In genomic region chr17:79545251-79546005, GRCh38 we compare ENCODE assay signal across 19 cellular contexts.
"Had no signal": no experiment of that assay in that cellular context is flagged by ENCODE, and none has a peak within 500 bp of the region (broad histone marks: within the 10 kb centered on the region; RNA-seq: fewer than 3 reads in every experiment).

No MANE protein-coding gene starts in this region.

- H3K4me1 Mint-ChIP-seq: activated CD4-positive, alpha-beta T cell treated with anti-CD3 and anti-CD28 coated beads, Interleukin-2, amount 10 ng/mL, durations not matched to agents 7 days and 5 days; activated CD8-positive, alpha-beta memory T cell treated with anti-CD3 and anti-CD28 coated beads, Interleukin-2, amount 10 ng/mL, durations not matched to agents 7 days and 5 days; activated naive CD4-positive, alpha-beta T cell treated with anti-CD3 and anti-CD28 coated beads, Interleukin-2, amount 10 ng/mL, durations not matched to agents 7 days and 5 days; stimulated activated memory B cell treated with anti-CD40 and anti-IgM and Interleukin-4, amounts not matched to agents 10 μg/mL and 1 μg/mL and 100 μg/mL, for 72 hours; T-helper 17 cell had no signal

- H3K36me3 ChIP-seq: right lobe of liver, thoracic aorta had no signal

- ATAC-seq: activated CD4-positive, CD25-positive, alpha-beta regulatory T cell treated with anti-CD3 and anti-CD28 coated beads, Interleukin-2, amount 50 U/mL, for 24 hours; activated CD8-positive, alpha-beta memory T cell treated with anti-CD3 and anti-CD28 coated beads, Interleukin-2, amount 10 ng/mL, durations not matched to agents 7 days and 5 days; activated CD8-positive, alpha-beta T cell treated with anti-CD3 and anti-CD28 coated beads for 36 hours; right lobe of liver; stimulated activated memory B cell treated with anti-CD40 and anti-IgM and Interleukin-4, amounts not matched to agents 10 μg/mL and 1 μg/mL and 100 μg/mL, for 72 hours; T-helper 17 cell had no signal

- H3K4me1 ChIP-seq: parathyroid adenoma, right lobe of liver had no signal

- H3K4me3 Mint-ChIP-seq: activated CD4-positive, alpha-beta T cell treated with anti-CD3 and anti-CD28 coated beads, Interleukin-2, amount 10 ng/mL, durations not matched to agents 7 days and 5 days; activated CD8-positive, alpha-beta memory T cell treated with anti-CD3 and anti-CD28 coated beads, Interleukin-2, amount 10 ng/mL, durations not matched to agents 7 days and 5 days; activated CD8-positive, alpha-beta T cell treated with anti-CD3 and anti-CD28 coated beads for 36 hours; activated naive CD4-positive, alpha-beta T cell treated with anti-CD3 and anti-CD28 coated beads, Interleukin-2, amount 10 ng/mL, durations not matched to agents 7 days and 5 days; nephron progenitor cell; stimulated activated memory B cell treated with anti-CD40 and anti-IgM and Interleukin-4, amounts not matched to agents 10 μg/mL and 1 μg/mL and 100 μg/mL, for 72 hours; T-helper 17 cell had no signal

- H3K27me3 Mint-ChIP-seq: activated CD4-positive, alpha-beta T cell treated with anti-CD3 and anti-CD28 coated beads, Interleukin-2, amount 10 ng/mL, durations not matched to agents 7 days and 5 days; activated CD8-positive, alpha-beta memory T cell treated with anti-CD3 and anti-CD28 coated beads, Interleukin-2, amount 10 ng/mL, durations not matched to agents 7 days and 5 days had no signal

- DNase-seq: activated CD4-positive, alpha-beta T cell treated with anti-CD3 and anti-CD28 coated beads, Interleukin-2, amount 10 ng/mL, durations not matched to agents 7 days and 5 days; activated CD8-positive, alpha-beta memory T cell treated with anti-CD3 and anti-CD28 coated beads, Interleukin-2, amount 10 ng/mL, durations not matched to agents 7 days and 5 days; activated CD8-positive, alpha-beta T cell treated with anti-CD3 and anti-CD28 coated beads for 36 hours; activated effector memory CD4-positive, alpha-beta T cell treated with anti-CD3 and anti-CD28 coated beads, Interleukin-2, amount 50 U/mL, for 16 hours; activated naive CD4-positive, alpha-beta T cell treated with anti-CD3 and anti-CD28 coated beads, Interleukin-2, amount 10 ng/mL, durations not matched to agents 7 days and 5 days; activated T-cell treated with anti-CD3 and anti-CD28 coated beads for 4 hours; dermis blood vessel endothelial cell; effector memory CD4-positive, alpha-beta T cell; foreskin melanocyte; nephron progenitor cell; small intestine; stimulated activated CD4-positive, alpha-beta T cell treated with anti-CD3 and anti-CD28 coated beads, Interleukin-15, amount 100 ng/mL, for 24 hours; T-helper 17 cell had no signal

- H3K9me3 Mint-ChIP-seq: activated CD4-positive, alpha-beta T cell treated with anti-CD3 and anti-CD28 coated beads, Interleukin-2, amount 10 ng/mL, durations not matched to agents 7 days and 5 days; activated CD8-positive, alpha-beta T cell treated with anti-CD3 and anti-CD28 coated beads for 36 hours; activated naive CD4-positive, alpha-beta T cell treated with anti-CD3 and anti-CD28 coated beads, Interleukin-2, amount 10 ng/mL, durations not matched to agents 7 days and 5 days; stimulated activated memory B cell treated with anti-CD40 and anti-IgM and Interleukin-4, amounts not matched to agents 10 μg/mL and 1 μg/mL and 100 μg/mL, for 72 hours had no signal

- H3K36me3 Mint-ChIP-seq: activated CD8-positive, alpha-beta memory T cell treated with anti-CD3 and anti-CD28 coated beads, Interleukin-2, amount 10 ng/mL, durations not matched to agents 7 days and 5 days; activated naive CD4-positive, alpha-beta T cell treated with anti-CD3 and anti-CD28 coated beads, Interleukin-2, amount 10 ng/mL, durations not matched to agents 7 days and 5 days; stimulated activated memory B cell treated with anti-CD40 and anti-IgM and Interleukin-4, amounts not matched to agents 10 μg/mL and 1 μg/mL and 100 μg/mL, for 72 hours had no signal

- H3K27me3 ChIP-seq: hepatocyte, right lobe of liver had no signal

- H3K9me3 ChIP-seq: right lobe of liver, thoracic aorta had no signal

- H3K27ac ChIP-seq: hepatocyte, parathyroid adenoma, right lobe of liver, thoracic aorta had no signal

- H3K27ac Mint-ChIP-seq: activated CD4-positive, alpha-beta T cell treated with anti-CD3 and anti-CD28 coated beads, Interleukin-2, amount 10 ng/mL, durations not matched to agents 7 days and 5 days; activated CD8-positive, alpha-beta memory T cell treated with anti-CD3 and anti-CD28 coated beads, Interleukin-2, amount 10 ng/mL, durations not matched to agents 7 days and 5 days; activated CD8-positive, alpha-beta T cell treated with anti-CD3 and anti-CD28 coated beads for 36 hours; activated naive CD4-positive, alpha-beta T cell treated with anti-CD3 and anti-CD28 coated beads, Interleukin-2, amount 10 ng/mL, durations not matched to agents 7 days and 5 days; nephron progenitor cell; stimulated activated memory B cell treated with anti-CD40 and anti-IgM and Interleukin-4, amounts not matched to agents 10 μg/mL and 1 μg/mL and 100 μg/mL, for 72 hours; T-helper 17 cell had no signal

- H3K4me3 ChIP-seq: hepatocyte, right lobe of liver, thoracic aorta had no signal
